ENCODE assay signal across 8 cellular contexts in genomic region chr1:54488831-54489626, GRCh38. TPM values are rescaled to one million over a fixed set of nuclear protein-coding genes. Genes with fewer than 3 reads are reported as not detected.
DNase-seq lines count a peak whose midpoint lies in the region; ATAC-seq and TF ChIP-seq lines count a peak whose summit lies in the region.

No MANE protein-coding gene starts in this region.

- H3K36me3 ChIP-seq in GM23248 (ENCODE audit: low read depth) (no peaks in the 10 kb centered on the region), psoas muscle (ENCODE audit: insufficient read depth in 1 of 2, low read depth in 1 of 2) (no peaks in the 10 kb centered on the region), aorta (ENCODE audit: control insufficient read depth in 1 of 2, insufficient read depth in 2 of 2, low read length in 1 of 2) (no peaks in the 10 kb centered on the region)

- intact Hi-C loops in right cardiac atrium (cut with DNase I), result loop anchor here (1.0 to 10.0 kb wide), 9 partner anchors 80 to 417 kb away; partner anchors contain the start of gene SSBP3 (in 1 of the 4)
- intact Hi-C loops in psoas muscle (cut with DNase I), result loop anchor here (1.0 to 5.0 kb wide), 5 partner anchors 81 to 367 kb away; no protein-coding TSS in a partner anchor
- intact Hi-C loops in aorta (cut with DNase I), result loop anchor here (1.0 to 10.0 kb wide), 7 partner anchors 82 to 434 kb away; partner anchors contain the start of genes TCEANC2 (in 1 of the 2) and TMEM59 (in 1 of the 2)

- DNase-seq in DMS79 (lab: John Stamatoyannopoulos, UW), result peak; percentile 41
- DNase-seq in GM23248, result peak; percentile 86
- peak; percentile 75 for DNase-seq in NAMALWA (ENCODE audit: low spot score)
- peak; percentile 60 to 68 (median 64) for DNase-seq in T-helper 17 cell
- DNase-seq in anterior cingulate cortex (lab: John Stamatoyannopoulos, UW), result peak in 57 of 58 donors; percentile 14 to 85 (median 73)
- peak; percentile 80 to 94 (median 93) for DNase-seq in right cardiac atrium
- DNase-seq in psoas muscle, result peak; percentile 78 to 89
- DNase-seq in aorta, result peak; percentile 86 to 94

- peak overlapping the region; percentile 92 for H3K4me3 Mint-ChIP-seq in T-helper 17 cell

- peaks cover 4% of the 10 kb centered on the region for H3K36me3 Mint-ChIP-seq in T-helper 17 cell (ENCODE audit: low read depth)

- peak overlapping the region; percentile 80 for H2AFZ ChIP-seq in GM23248

- H3K79me2 ChIP-seq in GM23248 (ENCODE audit: insufficient read depth), result no peaks in the 10 kb centered on the region

- no peaks in the 10 kb centered on the region for H4K20me1 ChIP-seq in GM23248 (ENCODE audit: insufficient read depth)

- 1 to 2% methylated on average over 36 to 50 of the region's 51 CpGs for WGBS in GM23248 (ENCODE audit: low coverage in 1 of 2, low lambda C conversion rate in 2 of 2, missing lambda C conversion rate in 2 of 2), 2 experiments
- under 1% methylated on average over 51 of the region's 51 CpGs for WGBS in right cardiac atrium
- WGBS in psoas muscle, 3 donors, result 0 to 1% (median 1%) methylated on average over 38 to 51 of the region's 51 CpGs
- 0 to 1% methylated on average over 49 to 51 of the region's 51 CpGs for WGBS in aorta, 2 donors

- peak; percentile 96 for TF ChIP-seq CTCF in psoas muscle (IDR thresholded peaks at IDR 0.05)

- 0 out of 2 replicates have a peak, but pooled peaks cover 3% of the 10 kb centered on the region for H3F3A ChIP-seq in GM23248 (ENCODE audit: insufficient read depth)

- H3K4me1 ChIP-seq in GM23248 (ENCODE audit: insufficient read depth), result peaks cover 10% of the 10 kb centered on the region
- H3K4me1 ChIP-seq in right cardiac atrium (ENCODE audit: control insufficient read depth, insufficient read depth, low read length), result peaks cover 2% of the 10 kb centered on the region
- H3K4me1 ChIP-seq in psoas muscle, result peaks cover 27% of the 10 kb centered on the region
- no peaks in the 10 kb centered on the region for H3K4me1 ChIP-seq in aorta (ENCODE audit: control insufficient read depth in 1 of 2, insufficient read depth in 2 of 2, low read length in 2 of 2)

- H3K4me3 ChIP-seq in GM23248, result peak overlapping the region; percentile 82
- H3K4me3 ChIP-seq in right cardiac atrium (ENCODE audit: low read length), result peak overlapping the region; percentile 79
- peak overlapping the region; percentile 81 for H3K4me3 ChIP-seq in psoas muscle
- peak overlapping the region; percentile 34 to 81 for H3K4me3 ChIP-seq in aorta (ENCODE audit: low read length in 2 of 2)

- peaks cover 6% of the 10 kb centered on the region for H3K27me3 Mint-ChIP-seq in T-helper 17 cell

- peak; percentile 78 for ATAC-seq in T-helper 17 cell
- peak; percentile 79 to 86 for ATAC-seq in right cardiac atrium
- ATAC-seq in psoas muscle, result peak; percentile 79 to 83 (median 82)
- peak; percentile 88 for ATAC-seq in aorta (ENCODE audit: low FRiP score)

- H3K27ac ChIP-seq in GM23248, result peak overlapping the region; percentile 78
- H3K27ac ChIP-seq in right cardiac atrium (ENCODE audit: low read length), result peak overlapping the region; percentile 92
- peak overlapping the region; percentile 87 for H3K27ac ChIP-seq in psoas muscle
- peak overlapping the region; percentile 93 to 95 for H3K27ac ChIP-seq in aorta (ENCODE audit: low read depth in 1 of 2, low read length in 2 of 2)

- H3K4me2 ChIP-seq in GM23248 (ENCODE audit: unreplicated experiment), result peak overlapping the region; percentile 84

- H3K4me1 Mint-ChIP-seq in T-helper 17 cell, result peaks cover 31% of the 10 kb centered on the region

- peak overlapping the region; percentile 75 for H3K27ac Mint-ChIP-seq in T-helper 17 cell

- H3K9me2 ChIP-seq in GM23248 (ENCODE audit: insufficient read depth), result no peaks in the 10 kb centered on the region

- peak overlapping the region; percentile 87 for H3K9ac ChIP-seq in GM23248

- in situ Hi-C loops in GM23248 (cut with MboI), result loop anchor here (5.0 to 25.0 kb wide), 2 partner anchors 77 to 377 kb away; no protein-coding TSS in a partner anchor

- H3K9me3 ChIP-seq in GM23248 (ENCODE audit: low read depth) (no peaks in the 10 kb centered on the region), T-helper 17 cell (ENCODE audit: control insufficient read depth, low read length, poor library complexity, severe bottlenecking) (no peaks in the 10 kb centered on the region), right cardiac atrium (ENCODE audit: control insufficient read depth, low read length) (no peaks in the 10 kb centered on the region), psoas muscle (no peaks in the 10 kb centered on the region), aorta (ENCODE audit: control insufficient read depth, low read length) (no peaks in the 10 kb centered on the region)

- H3K27me3 ChIP-seq in GM23248 (replicated peaks; ENCODE audit: insufficient read depth), result no peaks in the 10 kb centered on the region
- H3K27me3 ChIP-seq in right cardiac atrium (ENCODE audit: control insufficient read depth, insufficient read depth), result no peaks in the 10 kb centered on the region
- H3K27me3 ChIP-seq in psoas muscle (ENCODE audit: insufficient read depth in 3 of 3, low read length in 2 of 3), result no peaks in the 10 kb centered on the region
- no peaks in the 10 kb centered on the region for H3K27me3 ChIP-seq in aorta (ENCODE audit: control insufficient read depth in 1 of 2, insufficient read depth in 2 of 2, low read length in 1 of 2)

RNA-seq across cellular contexts. Expression of gene ACOT11, which starts 59.0 kb away (rescaled TPM):
- total RNA-seq in GM23248 (2014; rRNA removed; shearing (Covaris generic)), result 3.6 and 4.8 TPM in 2 replicates
- 3.4 and 3.6 TPM in 2 replicates for polyA plus RNA-seq in GM23248 (2016; fragmentation: Nextera tagmentation; extraction: Ambion mirVana)
- under 1 TPM; 0.67 to 0.78 TPM for total RNA-seq in T-helper 17 cell
- total RNA-seq in right cardiac atrium, result 10 to 100 TPM; 14.4 to 32.7 (median 28.7) TPM
- 16.7 TPM for polyA plus RNA-seq in right cardiac atrium
- total RNA-seq in psoas muscle, result 10 to 100 TPM in 1 of 4 donors, 1 to 10 TPM in 3; 2.4 to 13.9 (median 5.0) TPM
- polyA plus RNA-seq in psoas muscle, result 1 to 10 TPM in 1 of 3 donors, under 1 TPM in 2; 0.82 to 2.3 (median 0.93) TPM
- 10 to 100 TPM; 17.5 to 20.9 TPM for total RNA-seq in aorta
- polyA plus RNA-seq in aorta, result 1 to 10 TPM; 6.4 to 7.3 TPM

Comparison
In these comparisons a context has a peak if more than half of its experiments do, and no peak if none do; other contexts are left out.
1. Peak in every context shown above with its lines: DNase-seq, ATAC-seq, H3K4me3 ChIP-seq and H3K27ac ChIP-seq.
2. DNase-seq: peak in every context shown above with its lines; median percentile 93 in right cardiac atrium; 90 in aorta; 86 in GM23248; 84 in psoas muscle; 75 in NAMALWA; 73 in anterior cingulate cortex; 64 in T-helper 17 cell; 41 in DMS79.